Comparison of ENCODE assay signal across 8 cellular contexts in the genomic region with DNA sequence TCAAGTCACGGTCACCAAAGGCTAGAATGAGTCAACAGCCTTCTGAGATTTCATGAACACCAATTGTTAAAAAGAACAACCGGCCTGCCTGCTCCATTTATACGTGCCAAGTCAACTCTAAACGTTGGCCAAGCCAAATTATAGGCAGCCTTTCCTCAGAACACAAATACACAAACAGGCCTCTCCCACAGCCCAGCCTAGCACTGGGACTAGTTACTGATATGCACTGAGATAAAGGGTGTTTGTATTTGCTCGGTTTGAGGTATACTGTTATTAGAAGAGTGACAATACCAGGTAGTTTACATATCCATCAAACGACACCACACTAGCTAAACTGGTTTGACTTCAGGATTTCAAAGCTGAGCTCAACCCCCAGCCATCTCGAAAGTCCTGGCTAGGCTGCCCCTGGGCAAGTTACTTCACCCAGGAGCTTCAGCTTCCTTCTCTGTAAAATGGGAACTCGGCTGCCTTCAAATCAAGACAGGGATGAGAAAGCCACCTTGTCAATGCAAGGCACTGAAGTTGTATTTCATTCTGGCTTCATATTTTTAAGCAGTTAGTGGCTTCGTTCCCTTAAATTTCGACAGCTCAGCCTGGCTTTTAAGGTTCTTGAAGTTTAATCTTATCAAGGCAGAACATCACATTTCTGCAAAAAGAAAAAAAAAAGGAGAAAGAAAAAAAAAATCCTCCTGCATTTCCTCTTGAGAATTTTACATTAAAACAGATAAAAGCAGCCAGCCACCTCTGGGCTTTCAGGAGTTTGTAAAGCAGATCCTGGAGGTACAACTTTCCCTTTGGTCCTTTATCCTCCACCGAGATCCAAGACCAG. TPM values are rescaled to one million over a fixed set of nuclear protein-coding genes. Genes with fewer than 3 reads are reported as not detected.
DNase-seq lines count a peak whose midpoint lies in the region; ATAC-seq and TF ChIP-seq lines count a peak whose summit lies in the region.

No MANE protein-coding gene starts in this region.

- peak overlapping the region; percentile 49 for H3K27ac Mint-ChIP-seq in T-helper 17 cell

- peaks cover 67% of the 10 kb centered on the region for H3K4me1 ChIP-seq in smooth muscle cell (ENCODE audit: low read depth)

- peaks cover 50% of the 10 kb centered on the region for H3F3A ChIP-seq in smooth muscle cell (ENCODE audit: low read depth)

- H3K4me2 ChIP-seq in smooth muscle cell, result peak overlapping the region; percentile 98

- peaks cover 82% of the 10 kb centered on the region for H3K79me2 ChIP-seq in smooth muscle cell (ENCODE audit: low read depth)

- no peaks in the 10 kb centered on the region for H3K9me3 ChIP-seq in T-helper 17 cell (ENCODE audit: control insufficient read depth, low read length, poor library complexity, severe bottlenecking)
- no peaks in the 10 kb centered on the region for H3K9me3 ChIP-seq in smooth muscle cell (replicated peaks; ENCODE audit: low read depth)

- no peak for ATAC-seq in T-helper 17 cell
- no peak for ATAC-seq in GM19463 (IDR thresholded peaks at IDR 0.05; ENCODE audit: unreplicated experiment)

- peak overlapping the region; percentile 66 for H3K4me3 ChIP-seq in smooth muscle cell

- WGBS in smooth muscle cell (ENCODE audit: low lambda C conversion rate), result 8% methylated on average over 11 of the region's 11 CpGs

- no peaks in the 10 kb centered on the region for H3K27me3 Mint-ChIP-seq in T-helper 17 cell

- H3K27ac ChIP-seq in smooth muscle cell (ENCODE audit: low read depth), result peak overlapping the region; percentile 96

- H2AFZ ChIP-seq in smooth muscle cell (ENCODE audit: low read depth), result no peak overlapping the region

- H3K9ac ChIP-seq in smooth muscle cell (ENCODE audit: low read depth), result peak overlapping the region; percentile 54

- no peaks in the 10 kb centered on the region for H3K27me3 ChIP-seq in smooth muscle cell (ENCODE audit: low read depth)

- H3K36me3 Mint-ChIP-seq in T-helper 17 cell (ENCODE audit: low read depth), result peaks cover 6% of the 10 kb centered on the region

- H3K4me3 Mint-ChIP-seq in T-helper 17 cell, result peak overlapping the region; percentile 99

- no peak for TF ChIP-seq CTCF in smooth muscle cell (IDR thresholded peaks at IDR 0.05; ENCODE audit: borderline replicate concordance, insufficient read depth, poor library complexity, severe bottlenecking)

- no peaks in the 10 kb centered on the region for H3K36me3 ChIP-seq in smooth muscle cell (ENCODE audit: low read depth)

- peaks cover 55% of the 10 kb centered on the region for H3K4me1 Mint-ChIP-seq in T-helper 17 cell

- peaks cover 89% of the 10 kb centered on the region for H4K20me1 ChIP-seq in smooth muscle cell (ENCODE audit: low read depth)

- DNase-seq in NCI-H345 (lab: John Stamatoyannopoulos, UW), result peak; percentile 35
- DNase-seq in NCI-H345 treated with DMSO at 0.1 percent for 48 hours (lab: John Stamatoyannopoulos, UW; ENCODE audit: unreplicated experiment), result no peak
- DNase-seq in T-helper 17 cell, result no peak
- peak; percentile 51 for DNase-seq in fibroblast of peridontal ligament (ENCODE audit: extremely low read depth)
- DNase-seq in smooth muscle cell (lab: John Stamatoyannopoulos, UW; ENCODE audit: unreplicated experiment), result no peak
- no peak for DNase-seq in Ammon's horn (ENCODE audit: low spot score)
- no peak for DNase-seq in cerebellar nuclear complex (lab: John Stamatoyannopoulos, UW)

RNA-seq across cellular contexts. Expression of gene TLE3, which starts 4.0 kb away (rescaled TPM):
- total RNA-seq in T-helper 17 cell, result 100 to 1,000 TPM; 115 to 132 TPM
- 46.9 and 53.2 TPM in 2 replicates for total RNA-seq in smooth muscle cell
- polyA plus RNA-seq in smooth muscle cell, result 39.7 and 50.9 TPM in 2 replicates

Comparison
In these comparisons a context has a peak if more than half of its experiments do, and no peak if none do; other contexts are left out.
1. DNase-seq: peak in NCI-H345 (single experiment) and fibroblast of peridontal ligament (single experiment); none in NCI-H345 treated with DMSO at 0.1 percent for 48 hours (single experiment), T-helper 17 cell (0 of 3), smooth muscle cell (single experiment), Ammon's horn (single experiment) and cerebellar nuclear complex (0 of 2).